ENCODE assay signal across 8 cellular contexts in the genomic region with DNA sequence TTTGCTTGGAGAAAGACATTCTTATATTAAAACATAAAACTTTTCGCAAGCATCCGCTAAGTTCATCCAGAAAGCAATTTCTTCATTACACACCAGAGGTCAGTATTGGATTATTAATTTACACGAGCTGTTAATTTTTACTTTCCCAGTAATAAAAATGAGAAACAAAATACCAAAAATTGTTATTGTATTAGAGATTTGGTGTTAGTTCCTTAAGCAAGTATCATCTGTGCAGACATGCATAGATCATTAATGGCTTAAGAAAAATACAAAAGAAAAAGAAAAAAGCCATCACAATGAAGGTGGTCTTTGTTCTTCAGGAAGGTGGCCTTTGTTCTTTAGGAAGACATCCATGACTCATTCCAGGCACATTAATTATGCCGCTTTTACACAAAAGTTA. TPM values are rescaled to one million over a fixed set of nuclear protein-coding genes. Genes with fewer than 3 reads are reported as not detected.
DNase-seq lines count a peak whose midpoint lies in the region; ATAC-seq and TF ChIP-seq lines count a peak whose summit lies in the region.

No MANE protein-coding gene starts in this region.

- H3K9me3 ChIP-seq in Karpas-422 (ENCODE audit: low read length) = no peaks in the 10 kb centered on the region

- no peaks in the 10 kb centered on the region for H3K4me1 ChIP-seq in Karpas-422 (ENCODE audit: low read length)

- intact Hi-C loops in MCF 10A (cut with micrococcal nuclease) = loop anchor here (1.0 kb wide), 4 partner anchors 180 to 917 kb away; no protein-coding TSS in a partner anchor
- intact Hi-C loops in activated T-helper 1 cell treated with anti-CD3 and anti-CD28 coated beads, Interleukin-12 subunit alpha, Interleukin-12 subunit beta, Interleukin-2, Interleukin-4 antibody, amounts not matched to agents 30 ng/mL and 10 ng/mL and 1 ng/mL, durations not matched to agents 14 hours and 24 hours and 36 hours (cut with micrococcal nuclease) = loop anchor here (1.0 kb wide), 1 partner anchor 917 kb away; no protein-coding TSS in a partner anchor

- no peaks in the 10 kb centered on the region for H3K79me2 ChIP-seq in Karpas-422 (ENCODE audit: low read length)

- H3K36me3 Mint-ChIP-seq in MCF 10A (ENCODE audit: insufficient read depth, unreplicated experiment) = no peaks in the 10 kb centered on the region
- no peaks in the 10 kb centered on the region for H3K36me3 Mint-ChIP-seq in activated T-helper 1 cell treated with anti-CD3 and anti-CD28 coated beads, Interleukin-12 subunit alpha, Interleukin-12 subunit beta, Interleukin-2, Interleukin-4 antibody, amounts not matched to agents 30 ng/mL and 10 ng/mL and 1 ng/mL, durations not matched to agents 14 hours and 24 hours and 36 hours (ENCODE audit: low read depth)

- H3K27me3 ChIP-seq in Karpas-422 (ENCODE audit: low read length) = no peaks in the 10 kb centered on the region

- no peak overlapping the region for H3K27ac Mint-ChIP-seq in MCF 10A (ENCODE audit: low read depth, unreplicated experiment)
- H3K27ac Mint-ChIP-seq in activated T-helper 1 cell treated with anti-CD3 and anti-CD28 coated beads, Interleukin-12 subunit alpha, Interleukin-12 subunit beta, Interleukin-2, Interleukin-4 antibody, amounts not matched to agents 30 ng/mL and 10 ng/mL and 1 ng/mL, durations not matched to agents 14 hours and 24 hours and 36 hours = no peak overlapping the region

- POLR2A ChIA-PET in MCF 10A (lab: Yijun Ruan, JAX) = interaction anchor here (1.5 kb wide), 1 partner anchor 876 kb away, joined by 6 read pairs; no protein-coding TSS in a partner anchor

- no peak overlapping the region for H3K4me3 Mint-ChIP-seq in MCF 10A (ENCODE audit: unreplicated experiment)
- no peak overlapping the region for H3K4me3 Mint-ChIP-seq in activated T-helper 1 cell treated with anti-CD3 and anti-CD28 coated beads, Interleukin-12 subunit alpha, Interleukin-12 subunit beta, Interleukin-2, Interleukin-4 antibody, amounts not matched to agents 30 ng/mL and 10 ng/mL and 1 ng/mL, durations not matched to agents 14 hours and 24 hours and 36 hours

- CTCF ChIA-PET in MCF 10A (lab: Yijun Ruan, JAX) = interaction anchor here (0.6 to 9.6 kb wide), 12 partner anchors 11 to 916 kb away, joined by 3 to 97 read pairs (median 4); no protein-coding TSS in a partner anchor

- DNase-seq in COLO829 (ENCODE audit: low spot score) = peak; percentile 20
- DNase-seq in Karpas-422 = peak; percentile 65
- peak; percentile 19 for DNase-seq in MCF 10A (ENCODE audit: unreplicated experiment)
- DNase-seq in myocyte (ENCODE audit: low read depth) = peak; percentile 62
- no peak for DNase-seq in islet precursor cell
- DNase-seq in T-helper 9 cell = no peak
- DNase-seq in activated T-helper 1 cell treated with anti-CD3 and anti-CD28 coated beads, Interleukin-12 subunit alpha, Interleukin-12 subunit beta, Interleukin-2, Interleukin-4 antibody, amounts not matched to agents 30 ng/mL and 10 ng/mL and 1 ng/mL, durations not matched to agents 14 hours and 24 hours and 36 hours (ENCODE audit: low spot score) = no peak

- no peak overlapping the region for H3K4me2 ChIP-seq in Karpas-422 (ENCODE audit: low read depth, low read length, poor library complexity, severe bottlenecking)

- H3K4me1 Mint-ChIP-seq in MCF 10A (ENCODE audit: insufficient read depth, unreplicated experiment) = no peaks in the 10 kb centered on the region
- H3K4me1 Mint-ChIP-seq in activated T-helper 1 cell treated with anti-CD3 and anti-CD28 coated beads, Interleukin-12 subunit alpha, Interleukin-12 subunit beta, Interleukin-2, Interleukin-4 antibody, amounts not matched to agents 30 ng/mL and 10 ng/mL and 1 ng/mL, durations not matched to agents 14 hours and 24 hours and 36 hours (ENCODE audit: low read depth) = no peaks in the 10 kb centered on the region

- TF ChIP-seq CTCF in MCF 10A (IDR thresholded peaks at IDR 0.05; ENCODE audit: unreplicated experiment) = peak; percentile 63

- no peaks in the 10 kb centered on the region for H3K36me3 ChIP-seq in Karpas-422 (ENCODE audit: insufficient read depth, low read length)

- no peak overlapping the region for H2AFZ ChIP-seq in Karpas-422 (ENCODE audit: low read length)

- no peak overlapping the region for H3K4me3 ChIP-seq in Karpas-422 (ENCODE audit: low read length)

- H3K9me2 ChIP-seq in Karpas-422 (replicated peaks; ENCODE audit: insufficient read depth, low read length) = no peaks in the 10 kb centered on the region

- no peaks in the 10 kb centered on the region for H4K20me1 ChIP-seq in Karpas-422 (ENCODE audit: insufficient read depth, low read depth, low read length)

- no peaks in the 10 kb centered on the region for H3K27me3 Mint-ChIP-seq in MCF 10A (ENCODE audit: insufficient read depth, unreplicated experiment)
- no peaks in the 10 kb centered on the region for H3K27me3 Mint-ChIP-seq in activated T-helper 1 cell treated with anti-CD3 and anti-CD28 coated beads, Interleukin-12 subunit alpha, Interleukin-12 subunit beta, Interleukin-2, Interleukin-4 antibody, amounts not matched to agents 30 ng/mL and 10 ng/mL and 1 ng/mL, durations not matched to agents 14 hours and 24 hours and 36 hours (ENCODE audit: insufficient read depth)

- no peaks in the 10 kb centered on the region for H3K9me3 Mint-ChIP-seq in MCF 10A (ENCODE audit: unreplicated experiment)
- no peaks in the 10 kb centered on the region for H3K9me3 Mint-ChIP-seq in activated T-helper 1 cell treated with anti-CD3 and anti-CD28 coated beads, Interleukin-12 subunit alpha, Interleukin-12 subunit beta, Interleukin-2, Interleukin-4 antibody, amounts not matched to agents 30 ng/mL and 10 ng/mL and 1 ng/mL, durations not matched to agents 14 hours and 24 hours and 36 hours

- no peak for ATAC-seq in GM19467 (IDR thresholded peaks at IDR 0.05; ENCODE audit: unreplicated experiment)

- H3K9ac ChIP-seq in Karpas-422 (ENCODE audit: low read length) = no peak overlapping the region

- BruUV-seq in MCF 10A (replicated peaks; lab: Mats Ljungman, UMichigan) = no TSS peak

- no peak overlapping the region for H3K27ac ChIP-seq in Karpas-422 (ENCODE audit: low read length)

RNA-seq across cellular contexts. Expression of a gene that starts 53.6 kb away (rescaled TPM):
- total RNA-seq in Karpas-422 (2014; rRNA removed; shearing (Covaris generic); ENCODE audit: low replicate concordance) = not detected in 2 replicates
- total RNA-seq in MCF 10A (2022) (0.28 TPM in 1 of 2 replicates, not detected in the other), myocyte (40.2 and 43.8 TPM in 2 replicates)
- 41.4 TPM for polyA plus RNA-seq in myocyte (2012)
- not detected in 2 replicates for total RNA-seq in activated T-helper 1 cell treated with anti-CD3 and anti-CD28 coated beads, Interleukin-12 subunit alpha, Interleukin-12 subunit beta, Interleukin-2, Interleukin-4 antibody, amounts not matched to agents 30 ng/mL and 10 ng/mL and 1 ng/mL, durations not matched to agents 14 hours and 24 hours and 36 hours

Comparison
In these comparisons a context has a peak if more than half of its experiments do, and no peak if none do; other contexts are left out.
1. DNase-seq: peak in COLO829 (single experiment), Karpas-422 (single experiment), MCF 10A (single experiment) and myocyte (single experiment); none in islet precursor cell (single experiment), T-helper 9 cell (single experiment) and activated T-helper 1 cell treated with anti-CD3 and anti-CD28 coated beads, Interleukin-12 subunit alpha, Interleukin-12 subunit beta, Interleukin-2, Interleukin-4 antibody, amounts not matched to agents 30 ng/mL and 10 ng/mL and 1 ng/mL, durations not matched to agents 14 hours and 24 hours and 36 hours (single experiment).
2. RNA of a gene that starts 53.6 kb away (total RNA-seq): 40.2 to 43.8 TPM in myocyte; 0.28 TPM in MCF 10A, not detected in Karpas-422 and not detected in activated T-helper 1 cell treated with anti-CD3 and anti-CD28 coated beads, Interleukin-12 subunit alpha, Interleukin-12 subunit beta, Interleukin-2, Interleukin-4 antibody, amounts not matched to agents 30 ng/mL and 10 ng/mL and 1 ng/mL, durations not matched to agents 14 hours and 24 hours and 36 hours; every median in the first group is over 10 times any median in the second.